Comparison of ENCODE assay signal across 11 cellular contexts in genomic region chr20:56202493-56203077, GRCh38. TPM values are rescaled to one million over a fixed set of nuclear protein-coding genes. Genes with fewer than 3 reads are reported as not detected.
DNase-seq lines count a peak whose midpoint lies in the region; ATAC-seq and TF ChIP-seq lines count a peak whose summit lies in the region.
"Had no signal": no experiment of that assay in that cellular context is flagged by ENCODE, and none has a peak within 500 bp of the region (broad histone marks: within the 10 kb centered on the region; RNA-seq: fewer than 3 reads in every experiment).

No MANE protein-coding gene starts in this region.

- in situ Hi-C loops in GM13977 (cut with MboI; ENCODE audit: low pct_unique_long_range_greater_than_20kb, low sequenced_read_pairs, unreplicated experiment), result no loop called here

- no peaks in the 10 kb centered on the region for H3K4me1 Mint-ChIP-seq in T-helper 2 cell treated with Interferon-gamma antibody and Interleukin-4, amounts not matched to agents 5 μg/mL and 100 μg/mL, for 36 hours (ENCODE audit: low read depth)
- no peaks in the 10 kb centered on the region for H3K4me1 Mint-ChIP-seq in stimulated activated effector memory CD8-positive, alpha-beta T cell treated with anti-CD3 and anti-CD28 coated beads, Interleukin-12 subunit alpha, Interleukin-12 subunit beta, amount 100 ng/mL, for 72 hours

- DNase-seq in 8988T (peak; percentile 21), GM13977 (ENCODE audit: low spot score) (no peak), RPMI7951 (ENCODE audit: low read depth) (peak; percentile 48), fibroblast of villous mesenchyme (ENCODE audit: low read depth) (peak; percentile 34)
- no peak for DNase-seq in T-helper 2 cell treated with Interferon-gamma antibody and Interleukin-4, amounts not matched to agents 5 μg/mL and 100 μg/mL, for 36 hours (ENCODE audit: low spot score)
- no peak for DNase-seq in activated T-cell treated with anti-CD3 and anti-CD28 coated beads, Interleukin-2, amount 50 U/mL, for 48 hours
- no peak for DNase-seq in stimulated activated effector memory CD8-positive, alpha-beta T cell treated with anti-CD3 and anti-CD28 coated beads, Interleukin-12 subunit alpha, Interleukin-12 subunit beta, amount 100 ng/mL, for 72 hours (ENCODE audit: low spot score in 2 of 2)
- DNase-seq: NCI-H2107; stimulated activated naive CD4-positive, alpha-beta T cell had no signal

- ATAC-seq in HG03565 (IDR thresholded peaks at IDR 0.05; ENCODE audit: unreplicated experiment), result no peak
- ATAC-seq in stimulated activated effector memory CD8-positive, alpha-beta T cell treated with anti-CD3 and anti-CD28 coated beads, Interleukin-12 subunit alpha, Interleukin-12 subunit beta, amount 100 ng/mL, for 72 hours, result no peak

- peaks cover 27% of the 10 kb centered on the region for H3K9me3 Mint-ChIP-seq in T-helper 2 cell treated with Interferon-gamma antibody and Interleukin-4, amounts not matched to agents 5 μg/mL and 100 μg/mL, for 36 hours
- peaks cover 18% of the 10 kb centered on the region for H3K9me3 Mint-ChIP-seq in stimulated activated effector memory CD8-positive, alpha-beta T cell treated with anti-CD3 and anti-CD28 coated beads, Interleukin-12 subunit alpha, Interleukin-12 subunit beta, amount 100 ng/mL, for 72 hours

- no peaks in the 10 kb centered on the region for H3K36me3 Mint-ChIP-seq in T-helper 2 cell treated with Interferon-gamma antibody and Interleukin-4, amounts not matched to agents 5 μg/mL and 100 μg/mL, for 36 hours (ENCODE audit: low read depth)
- no peaks in the 10 kb centered on the region for H3K36me3 Mint-ChIP-seq in stimulated activated effector memory CD8-positive, alpha-beta T cell treated with anti-CD3 and anti-CD28 coated beads, Interleukin-12 subunit alpha, Interleukin-12 subunit beta, amount 100 ng/mL, for 72 hours

- H3K27ac Mint-ChIP-seq in T-helper 2 cell treated with Interferon-gamma antibody and Interleukin-4, amounts not matched to agents 5 μg/mL and 100 μg/mL, for 36 hours, result no peak overlapping the region
- no peak overlapping the region for H3K27ac Mint-ChIP-seq in stimulated activated effector memory CD8-positive, alpha-beta T cell treated with anti-CD3 and anti-CD28 coated beads, Interleukin-12 subunit alpha, Interleukin-12 subunit beta, amount 100 ng/mL, for 72 hours

- peak; percentile 35 for TF ChIP-seq CTCF in GM13977 (IDR thresholded peaks at IDR 0.05; ENCODE audit: extremely low read depth, insufficient read depth, missing control alignments)
- peak; percentile 61 for TF ChIP-seq CTCF in fibroblast of villous mesenchyme (IDR thresholded peaks at IDR 0.05; ENCODE audit: insufficient read depth, low read depth, low read length)

- no peaks in the 10 kb centered on the region for H3K27me3 Mint-ChIP-seq in T-helper 2 cell treated with Interferon-gamma antibody and Interleukin-4, amounts not matched to agents 5 μg/mL and 100 μg/mL, for 36 hours (ENCODE audit: low read depth)

- no peak overlapping the region for H3K4me3 ChIP-seq in fibroblast of villous mesenchyme (ENCODE audit: low read depth, low read length)

- H3K4me3 Mint-ChIP-seq in T-helper 2 cell treated with Interferon-gamma antibody and Interleukin-4, amounts not matched to agents 5 μg/mL and 100 μg/mL, for 36 hours, result no peak overlapping the region
- no peak overlapping the region for H3K4me3 Mint-ChIP-seq in stimulated activated effector memory CD8-positive, alpha-beta T cell treated with anti-CD3 and anti-CD28 coated beads, Interleukin-12 subunit alpha, Interleukin-12 subunit beta, amount 100 ng/mL, for 72 hours

RNA-seq across cellular contexts. Expression of gene MC3R, which starts 45.9 kb away (rescaled TPM):
- total RNA-seq in RPMI7951 (2014; rRNA removed; shearing (Covaris generic)), result not detected in 2 replicates
- not detected in 2 replicates for total RNA-seq in fibroblast of villous mesenchyme
- total RNA-seq: posterior vena cava had no signal

Comparison
In these comparisons a context has a peak if more than half of its experiments do, and no peak if none do; other contexts are left out.
1. DNase-seq: peak in 8988T (single experiment), RPMI7951 (single experiment) and fibroblast of villous mesenchyme (single experiment); none in GM13977 (single experiment), T-helper 2 cell treated with Interferon-gamma antibody and Interleukin-4, amounts not matched to agents 5 μg/mL and 100 μg/mL, for 36 hours (single experiment), activated T-cell treated with anti-CD3 and anti-CD28 coated beads, Interleukin-2, amount 50 U/mL, for 48 hours (0 of 2) and stimulated activated effector memory CD8-positive, alpha-beta T cell treated with anti-CD3 and anti-CD28 coated beads, Interleukin-12 subunit alpha, Interleukin-12 subunit beta, amount 100 ng/mL, for 72 hours (0 of 2).